1 cellular context compared by ENCODE assay signal in the genomic region with DNA sequence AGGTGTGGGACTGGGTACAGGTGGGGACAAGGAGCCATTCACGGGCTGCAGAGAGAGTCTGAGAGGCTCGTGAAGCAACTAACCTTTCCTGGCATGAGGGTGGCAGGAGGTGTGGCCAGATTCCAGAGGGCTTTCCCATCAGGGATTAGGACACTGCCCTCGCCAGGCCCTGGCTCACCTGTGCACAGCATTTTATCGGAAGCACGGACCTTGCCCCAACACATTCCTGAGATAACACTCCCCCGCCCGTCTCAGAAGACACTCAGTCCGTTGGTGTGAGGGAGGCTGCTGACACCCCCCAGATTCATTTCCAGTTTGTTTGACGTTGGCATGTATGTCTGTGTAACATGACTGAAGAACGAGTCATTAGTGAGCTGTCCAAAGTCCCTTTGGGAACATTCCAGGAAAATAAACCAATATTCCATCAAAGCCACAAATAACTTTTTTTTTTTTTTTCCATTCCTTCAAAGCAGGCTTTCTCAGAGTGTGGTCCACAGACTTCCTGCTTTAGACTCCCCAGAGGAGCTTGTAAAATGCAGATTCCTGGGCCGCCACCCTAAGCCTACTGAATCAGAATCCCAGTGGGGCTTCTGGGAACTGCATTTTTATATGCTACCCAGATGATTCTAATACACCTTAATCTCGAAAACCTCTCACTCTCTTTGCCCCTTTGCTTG.
TF ChIP-seq lines count a peak whose summit lies in the region.

No MANE protein-coding gene starts in this region.

TF ChIP-seq in HepG2, 621 proteins besides CTCF, POLR2A, EP300 and RAD21 (continued from another document and continues in another):
- TF ChIP-seq ZNF747 (CRISPR knock-in tag; IDR thresholded peaks at IDR 0.05; ENCODE audit: borderline replicate concordance) (no peak), ZNF224 (CRISPR knock-in tag; IDR thresholded peaks at IDR 0.05) (no peak), GATAD1 (CRISPR knock-in tag; IDR thresholded peaks at IDR 0.05) (peak; percentile 27; the same call in 1 of the 2 replicates), ZBTB7B (CRISPR knock-in tag; IDR thresholded peaks at IDR 0.05) (peak; percentile 72), ZNF878 (CRISPR knock-in tag; IDR thresholded peaks at IDR 0.05) (peak; percentile 94), NFKB2 (CRISPR knock-in tag; IDR thresholded peaks at IDR 0.05; ENCODE audit: borderline replicate concordance) (no peak), NFE2L1 (CRISPR knock-in tag; IDR thresholded peaks at IDR 0.05; ENCODE audit: borderline replicate concordance) (no peak), ZNF496 (CRISPR knock-in tag; IDR thresholded peaks at IDR 0.05; ENCODE audit: insufficient replicate concordance) (no peak), THYN1 (CRISPR knock-in tag; IDR thresholded peaks at IDR 0.05; ENCODE audit: borderline replicate concordance, low read depth) (no peak), ZHX2 (IDR thresholded peaks at IDR 0.05; ENCODE audit: low read depth) (no peak; the same call in 1 of the 2 replicates), ZHX2 (CRISPR knock-in tag; IDR thresholded peaks at IDR 0.05; ENCODE audit: borderline replicate concordance) (no peak), ZNF770 (CRISPR knock-in tag; IDR thresholded peaks at IDR 0.05) (no peak), HNRNPLL (IDR thresholded peaks at IDR 0.05; ENCODE audit: low read depth, low read length, poor library complexity, severe bottlenecking) (no peak), AKNA (CRISPR knock-in tag; IDR thresholded peaks at IDR 0.05; ENCODE audit: borderline replicate concordance) (no peak), SCMH1 (CRISPR knock-in tag; IDR thresholded peaks at IDR 0.05; ENCODE audit: borderline replicate concordance) (no peak), RFXANK (CRISPR knock-in tag; IDR thresholded peaks at IDR 0.05) (no peak), KDM6A (CRISPR knock-in tag; IDR thresholded peaks at IDR 0.05; ENCODE audit: low read depth) (0 out of 2 replicates have a peak, but pooled peaks have one; percentile 33), ZMAT3 (CRISPR knock-in tag; conservative IDR thresholded peaks at IDR 0.05) (no peak), CHD4 (IDR thresholded peaks at IDR 0.05; ENCODE audit: borderline replicate concordance, low read length) (peak; percentile 76; the same call in 1 of the 2 replicates), SP5 (CRISPR knock-in tag; IDR thresholded peaks at IDR 0.05; ENCODE audit: borderline replicate concordance, low read depth) (0 out of 2 replicates have a peak, but pooled peaks have one; percentile 38), E2F2 (CRISPR knock-in tag; IDR thresholded peaks at IDR 0.05; ENCODE audit: borderline replicate concordance) (no peak), TEAD3 (CRISPR knock-in tag; optimal IDR thresholded peaks at IDR 0.05; ENCODE audit: borderline replicate concordance) (peak; percentile 98), ISX (CRISPR knock-in tag; conservative IDR thresholded peaks at IDR 0.05) (no peak), ATF7-NPFF (CRISPR knock-in tag; IDR thresholded peaks at IDR 0.05; ENCODE audit: low read depth) (no peak; the same call in 1 of the 2 replicates), SRF (IDR thresholded peaks at IDR 0.05; ENCODE audit: low read depth, low read length) (no peak), ZBED4 (CRISPR knock-in tag; IDR thresholded peaks at IDR 0.05; ENCODE audit: borderline replicate concordance) (no peak), ZNF24 (IDR thresholded peaks at IDR 0.05) (no peak), SRSF4 (IDR thresholded peaks at IDR 0.05; ENCODE audit: low read depth, low read length, poor library complexity, severe bottlenecking) (no peak), ZNF550 (CRISPR knock-in tag; IDR thresholded peaks at IDR 0.05; ENCODE audit: borderline replicate concordance) (no peak)
- TF ChIP-seq, protein P1, sequence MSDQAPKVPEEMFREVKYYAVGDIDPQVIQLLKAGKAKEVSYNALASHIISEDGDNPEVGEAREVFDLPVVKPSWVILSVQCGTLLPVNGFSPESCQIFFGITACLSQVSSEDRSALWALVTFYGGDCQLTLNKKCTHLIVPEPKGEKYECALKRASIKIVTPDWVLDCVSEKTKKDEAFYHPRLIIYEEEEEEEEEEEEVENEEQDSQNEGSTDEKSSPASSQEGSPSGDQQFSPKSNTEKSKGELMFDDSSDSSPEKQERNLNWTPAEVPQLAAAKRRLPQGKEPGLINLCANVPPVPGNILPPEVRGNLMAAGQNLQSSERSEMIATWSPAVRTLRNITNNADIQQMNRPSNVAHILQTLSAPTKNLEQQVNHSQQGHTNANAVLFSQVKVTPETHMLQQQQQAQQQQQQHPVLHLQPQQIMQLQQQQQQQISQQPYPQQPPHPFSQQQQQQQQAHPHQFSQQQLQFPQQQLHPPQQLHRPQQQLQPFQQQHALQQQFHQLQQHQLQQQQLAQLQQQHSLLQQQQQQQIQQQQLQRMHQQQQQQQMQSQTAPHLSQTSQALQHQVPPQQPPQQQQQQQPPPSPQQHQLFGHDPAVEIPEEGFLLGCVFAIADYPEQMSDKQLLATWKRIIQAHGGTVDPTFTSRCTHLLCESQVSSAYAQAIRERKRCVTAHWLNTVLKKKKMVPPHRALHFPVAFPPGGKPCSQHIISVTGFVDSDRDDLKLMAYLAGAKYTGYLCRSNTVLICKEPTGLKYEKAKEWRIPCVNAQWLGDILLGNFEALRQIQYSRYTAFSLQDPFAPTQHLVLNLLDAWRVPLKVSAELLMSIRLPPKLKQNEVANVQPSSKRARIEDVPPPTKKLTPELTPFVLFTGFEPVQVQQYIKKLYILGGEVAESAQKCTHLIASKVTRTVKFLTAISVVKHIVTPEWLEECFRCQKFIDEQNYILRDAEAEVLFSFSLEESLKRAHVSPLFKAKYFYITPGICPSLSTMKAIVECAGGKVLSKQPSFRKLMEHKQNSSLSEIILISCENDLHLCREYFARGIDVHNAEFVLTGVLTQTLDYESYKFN (CRISPR knock-in tag; conservative IDR thresholded peaks at IDR 0.05): peak; percentile 91
